Comparison of ENCODE assay signal across 14 cellular contexts in the genomic region with DNA sequence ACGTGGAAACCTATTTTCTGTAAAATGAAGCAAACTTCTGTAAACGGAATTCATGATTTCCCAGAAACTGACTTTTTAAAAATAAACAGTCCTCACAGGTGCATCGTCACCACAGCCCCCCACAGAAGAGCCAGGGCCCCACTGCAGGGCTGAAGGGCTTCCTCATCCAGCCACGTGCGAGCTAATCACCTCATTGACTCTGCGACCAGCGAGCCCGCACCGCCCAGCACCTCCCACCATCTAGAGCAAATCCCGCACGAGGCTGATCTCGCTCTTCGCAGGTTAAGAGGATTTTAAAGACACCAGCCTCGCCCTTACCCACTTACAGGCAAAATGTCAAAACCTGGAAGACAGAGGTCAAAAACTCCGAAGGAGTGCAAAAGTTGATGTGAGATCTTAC. TPM values are rescaled to one million over a fixed set of nuclear protein-coding genes. Genes with fewer than 3 reads are reported as not detected.
A peak's percentile ranks its signal among the peaks of the same experiment; 100 is the strongest.
DNase-seq lines count a peak whose midpoint lies in the region; ATAC-seq and TF ChIP-seq lines count a peak whose summit lies in the region.
"Had no signal": no experiment of that assay in that cellular context is flagged by ENCODE, and none has a peak within 500 bp of the region (broad histone marks: within the 10 kb centered on the region; RNA-seq: fewer than 3 reads in every experiment).

No MANE protein-coding gene starts in this region.

- H3K4me1 ChIP-seq in gastrocnemius medialis (peaks cover 40 to 47% of the 10 kb centered on the region in 2 donors), uterus (peaks cover 0 to 10% of the 10 kb centered on the region in 2 donors)
- H3K4me1 ChIP-seq: pancreas had no signal

- H3K27ac ChIP-seq in gastrocnemius medialis = peak overlapping the region; percentile 89 to 98 (median 94)
- H3K27ac ChIP-seq in uterus = no peak overlapping the region
- H3K27ac ChIP-seq: pancreas, thoracic aorta had no signal

- H3K4me1 Mint-ChIP-seq in activated naive CD4-positive, alpha-beta T cell treated with anti-CD3 and anti-CD28 coated beads, Interleukin-2, amount 50 U/mL, for 24 hours = peaks cover 39% of the 10 kb centered on the region
- peaks cover 20% of the 10 kb centered on the region for H3K4me1 Mint-ChIP-seq in T-helper 17 cell

- peaks cover 20% of the 10 kb centered on the region for H3K27me3 Mint-ChIP-seq in activated naive CD4-positive, alpha-beta T cell treated with anti-CD3 and anti-CD28 coated beads, Interleukin-2, amount 50 U/mL, for 24 hours
- peaks cover 41% of the 10 kb centered on the region for H3K27me3 Mint-ChIP-seq in T-helper 17 cell

- H3K36me3 Mint-ChIP-seq in activated naive CD4-positive, alpha-beta T cell treated with anti-CD3 and anti-CD28 coated beads, Interleukin-2, amount 50 U/mL, for 24 hours = peaks cover 2% of the 10 kb centered on the region
- H3K36me3 Mint-ChIP-seq in T-helper 17 cell (ENCODE audit: low read depth) = peaks cover 8% of the 10 kb centered on the region

- ATAC-seq in T-helper 17 cell (no peak), left ventricle myocardium superior (no peak), gastrocnemius medialis (no peak)
- ATAC-seq: pancreas had no signal

- H3K27ac Mint-ChIP-seq in activated naive CD4-positive, alpha-beta T cell treated with anti-CD3 and anti-CD28 coated beads, Interleukin-2, amount 50 U/mL, for 24 hours = no peak overlapping the region
- no peak overlapping the region for H3K27ac Mint-ChIP-seq in T-helper 17 cell
- H3K27ac Mint-ChIP-seq: dendritic cell treated with granulocyte-macrophage colony-stimulating factor and Interleukin-4, amounts not matched to agents 40 ng/mL and 50 ng/mL, for 4 days had no signal

- TF ChIP-seq POLR2A in gastrocnemius medialis (IDR thresholded peaks at IDR 0.05) (no peak), uterus (IDR thresholded peaks at IDR 0.05) (no peak)

- H3K9me3 ChIP-seq in T-helper 17 cell (ENCODE audit: control insufficient read depth, low read length, poor library complexity, severe bottlenecking) (no peaks in the 10 kb centered on the region), gastrocnemius medialis (no peaks in the 10 kb centered on the region), uterus (no peaks in the 10 kb centered on the region)
- H3K9me3 ChIP-seq: pancreas, thoracic aorta had no signal

- no peak for TF ChIP-seq CTCF in gastrocnemius medialis (IDR thresholded peaks at IDR 0.05 in 4 of 5, conservative IDR thresholded peaks at IDR 0.05 in 1 of 5)
- TF ChIP-seq CTCF in uterus (IDR thresholded peaks at IDR 0.05) = no peak

- DNase-seq in activated naive CD4-positive, alpha-beta T cell (lab: John Stamatoyannopoulos, UW) = no peak
- no peak for DNase-seq in T-helper 17 cell
- DNase-seq in left ventricle myocardium superior = peak; percentile 18
- DNase-seq in gastrocnemius medialis = no peak
- DNase-seq in NCI-H1105 (lab: John Stamatoyannopoulos, UW) = no peak
- DNase-seq in uterus = no peak
- no peak for DNase-seq in activated CD4-positive, alpha-beta T cell treated with anti-CD3 and anti-CD28 coated beads, Interleukin-2, amount 50 U/mL, for 48 hours
- DNase-seq: amniotic stem cell, MM.1S, NCI-H2107, pancreas had no signal

- H3K36me3 ChIP-seq in gastrocnemius medialis = no peaks in the 10 kb centered on the region
- H3K36me3 ChIP-seq in uterus = no peaks in the 10 kb centered on the region
- H3K36me3 ChIP-seq: pancreas, thoracic aorta had no signal

- intact Hi-C loops in left ventricle myocardium superior (cut with micrococcal nuclease) = no loop called here
- intact Hi-C loops in gastrocnemius medialis (cut with DNase I; ENCODE audit: low total_unique reads) = loop anchor here (2.0 kb wide), 2 partner anchors 15 to 53 kb away; partner anchors contain the start of genes GTPBP6 and PPP2R3B
- intact Hi-C loops in uterus (cut with DNase I; ENCODE audit: low total_unique reads) = no loop called here

- peak overlapping the region; percentile 46 to 65 (median 56) for H3K4me3 ChIP-seq in gastrocnemius medialis
- H3K4me3 ChIP-seq in uterus = no peak overlapping the region
- H3K4me3 ChIP-seq: pancreas, thoracic aorta had no signal

- H3K9me3 Mint-ChIP-seq in activated naive CD4-positive, alpha-beta T cell treated with anti-CD3 and anti-CD28 coated beads, Interleukin-2, amount 50 U/mL, for 24 hours = no peaks in the 10 kb centered on the region
- H3K9me3 Mint-ChIP-seq: dendritic cell treated with granulocyte-macrophage colony-stimulating factor and Interleukin-4, amounts not matched to agents 40 ng/mL and 50 ng/mL, for 4 days had no signal

- H3K27me3 ChIP-seq in gastrocnemius medialis (no peaks in the 10 kb centered on the region), uterus (no peaks in the 10 kb centered on the region)

- in situ Hi-C loops in gastrocnemius medialis (cut with MboI; ENCODE audit: low sequenced_read_pairs in 4 of 4) = no loop called here

- H3K4me3 Mint-ChIP-seq in activated naive CD4-positive, alpha-beta T cell treated with anti-CD3 and anti-CD28 coated beads, Interleukin-2, amount 50 U/mL, for 24 hours = peak overlapping the region; percentile 69
- peak overlapping the region; percentile 63 for H3K4me3 Mint-ChIP-seq in T-helper 17 cell
- H3K4me3 Mint-ChIP-seq: dendritic cell treated with granulocyte-macrophage colony-stimulating factor and Interleukin-4, amounts not matched to agents 40 ng/mL and 50 ng/mL, for 4 days had no signal

RNA-seq across cellular contexts. Expression of gene PPP2R3B, which starts 14.8 kb away (rescaled TPM):
- total RNA-seq in T-helper 17 cell = 10 to 100 TPM; 18.5 to 19.1 TPM
- 194 TPM for total RNA-seq in left ventricle myocardium superior
- total RNA-seq in gastrocnemius medialis = 100 to 1,000 TPM in 1 of 4 donors, 10 to 100 TPM in 3; 53.8 to 103 (median 69.4) TPM
- total RNA-seq in uterus = 10 to 100 TPM in 2 of 4 donors, 1 to 10 TPM in 2; 4.1 to 16.1 (median 9.4) TPM

RNA-seq across cellular contexts. Expression of gene GTPBP6, which starts 53.3 kb away (rescaled TPM):
- total RNA-seq in T-helper 17 cell (10 to 100 TPM; 67.7 to 69.0 TPM), left ventricle myocardium superior (51.9 TPM), gastrocnemius medialis (10 to 100 TPM; 40.1 to 79.4 (median 46.9) TPM), uterus (10 to 100 TPM; 26.2 to 65.3 (median 35.7) TPM)

Comparison
In these comparisons a context has a peak if more than half of its experiments do, and no peak if none do; other contexts are left out.
1. H3K27ac ChIP-seq: peak in gastrocnemius medialis (4 of 4); none in uterus (0 of 2).
2. H3K4me3 ChIP-seq: peak in gastrocnemius medialis (4 of 4); none in uterus (0 of 2).